In genomic region chr14:62162998-62163589, GRCh38 we compare ENCODE assay signal across 8 cellular contexts.
DNase-seq lines count a peak whose midpoint lies in the region; ATAC-seq and TF ChIP-seq lines count a peak whose summit lies in the region.

No MANE protein-coding gene starts in this region.

- ATAC-seq in HG03378 (IDR thresholded peaks at IDR 0.05; ENCODE audit: unreplicated experiment) (peak; percentile 66), GM21390 (IDR thresholded peaks at IDR 0.05; ENCODE audit: unreplicated experiment) (no peak)

- TF ChIP-seq CTCF in AG09319 (IDR thresholded peaks at IDR 0.05; ENCODE audit: low read depth, low read length) = peak; percentile 84
- peak; percentile 79 for TF ChIP-seq CTCF in GM12872 (IDR thresholded peaks at IDR 0.05; ENCODE audit: insufficient read depth, low read depth, low read length)

- DNase-seq in AG09319 (ENCODE audit: extremely low read depth, low read depth) = peak; percentile 5
- peak; percentile 73 for DNase-seq in NCI-H69 (lab: John Stamatoyannopoulos, UW)
- DNase-seq in cerebellar cortex (ENCODE audit: low spot score) = peak; percentile 59
- peak; percentile 77 for DNase-seq in left kidney (ENCODE audit: low read depth, low spot score)
- no peak for DNase-seq in effector CD8-positive, alpha-beta T cell (lab: John Stamatoyannopoulos, UW)
